In genomic region chrX:49185062-49185394, GRCh38 we compare ENCODE assay signal across 2 cellular contexts.
A peak's percentile ranks its signal among the peaks of the same experiment; 100 is the strongest.
TF ChIP-seq lines count a peak whose summit lies in the region.

No MANE protein-coding gene starts in this region.

TF ChIP-seq in HEK293, 187 proteins besides CTCF, POLR2A, EP300 and RAD21:
- TF ChIP-seq ZBTB20 (tag by site-specific recombination; IDR thresholded peaks at IDR 0.05) = no peak; the same call in 1 of the 2 replicates
- TF ChIP-seq, protein P1, sequence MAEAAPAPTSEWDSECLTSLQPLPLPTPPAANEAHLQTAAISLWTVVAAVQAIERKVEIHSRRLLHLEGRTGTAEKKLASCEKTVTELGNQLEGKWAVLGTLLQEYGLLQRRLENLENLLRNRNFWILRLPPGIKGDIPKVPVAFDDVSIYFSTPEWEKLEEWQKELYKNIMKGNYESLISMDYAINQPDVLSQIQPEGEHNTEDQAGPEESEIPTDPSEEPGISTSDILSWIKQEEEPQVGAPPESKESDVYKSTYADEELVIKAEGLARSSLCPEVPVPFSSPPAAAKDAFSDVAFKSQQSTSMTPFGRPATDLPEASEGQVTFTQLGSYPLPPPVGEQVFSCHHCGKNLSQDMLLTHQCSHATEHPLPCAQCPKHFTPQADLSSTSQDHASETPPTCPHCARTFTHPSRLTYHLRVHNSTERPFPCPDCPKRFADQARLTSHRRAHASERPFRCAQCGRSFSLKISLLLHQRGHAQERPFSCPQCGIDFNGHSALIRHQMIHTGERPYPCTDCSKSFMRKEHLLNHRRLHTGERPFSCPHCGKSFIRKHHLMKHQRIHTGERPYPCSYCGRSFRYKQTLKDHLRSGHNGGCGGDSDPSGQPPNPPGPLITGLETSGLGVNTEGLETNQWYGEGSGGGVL (tag by site-specific recombination; IDR thresholded peaks at IDR 0.05) = peak; percentile 80
- no peak for TF ChIP-seq GLI4 (tag by site-specific recombination; IDR thresholded peaks at IDR 0.05)
- peak; percentile 18; the same call in 1 of the 2 replicates for TF ChIP-seq IKZF3 (tag by site-specific recombination; IDR thresholded peaks at IDR 0.05)
- TF ChIP-seq PRDM10 (tag by site-specific recombination; IDR thresholded peaks at IDR 0.05) = peak; percentile 55

TF ChIP-seq in K562, 482 proteins besides CTCF, POLR2A, EP300 and RAD21:
- peak; percentile 17 for TF ChIP-seq KDM5B (IDR thresholded peaks at IDR 0.05; ENCODE audit: insufficient replicate concordance, low read depth, low read length)
- TF ChIP-seq OTX1 (CRISPR knock-in tag; IDR thresholded peaks at IDR 0.05) = no peak
